ENCODE assay signal across 25 cellular contexts in genomic region chr13:99868767-99869166, GRCh38.
"Had no signal": no experiment of that assay in that cellular context is flagged by ENCODE, and none has a peak within 500 bp of the region (broad histone marks: within the 10 kb centered on the region; RNA-seq: fewer than 3 reads in every experiment).

No MANE protein-coding gene starts in this region.

- H3K4me3 ChIP-seq: MG63, PC-9, Peyer's patch, SJCRH30 had no signal

- H3K27ac ChIP-seq: PC-9, Peyer's patch, SJCRH30 had no signal

- DNase-seq: IMR-90, Karpas-422, KG1, MG63, NCI-H1092, NCI-H1105 treated with DMSO at 0.1 percent for 48 hours, NCI-H1436 treated with DMSO at 0.1 percent for 48 hours, NCI-H1694, NCI-H187 treated with DMSO at 0.1 percent for 48 hours, NCI-H2029 treated with DMSO at 0.1 percent for 48 hours, NCI-H2171 treated with DMSO at 0.1 percent for 48 hours, NCI-H345, NCI-H446 treated with DMSO at 0.1 percent for 48 hours, NCI-H510A treated with DMSO at 0.1 percent for 48 hours, NCI-H526 treated with DMSO at 0.1 percent for 48 hours, OCI-M1, PC-9, Peyer's patch, SHP77 treated with DMSO at 0.1 percent for 48 hours, SJCRH30, T-cell had no signal

- H3K4me3 Mint-ChIP-seq: T-cell; T-helper 1 cell treated with Interleukin-12 subunit alpha and Interleukin-12 subunit beta and Interleukin-4 antibody, amounts not matched to agents 30 μg/mL and 1 μg/mL, for 36 hours had no signal

- ATAC-seq: HepG2, Right ventricle myocardium inferior, SK-N-SH treated with all-trans-retinoic acid at 6 μM for 48 hours, T-cell had no signal

- H3K4me1 Mint-ChIP-seq: T-cell had no signal

- H3K27ac Mint-ChIP-seq: T-cell; T-helper 1 cell treated with Interleukin-12 subunit alpha and Interleukin-12 subunit beta and Interleukin-4 antibody, amounts not matched to agents 30 μg/mL and 1 μg/mL, for 36 hours had no signal

- H3K27me3 Mint-ChIP-seq: T-cell had no signal

- H3K9me3 Mint-ChIP-seq: T-cell; T-helper 1 cell treated with Interleukin-12 subunit alpha and Interleukin-12 subunit beta and Interleukin-4 antibody, amounts not matched to agents 30 μg/mL and 1 μg/mL, for 36 hours had no signal

- H2AFZ ChIP-seq: PC-9 had no signal

- H3K27me3 ChIP-seq: MG63, Peyer's patch, SJCRH30 had no signal

- H3K4me2 ChIP-seq: PC-9 had no signal

- FAIRE-seq: HepG2 had no signal

- H3K9me3 ChIP-seq: MG63, Peyer's patch, SJCRH30 had no signal

- H3K36me3 ChIP-seq: MG63, Peyer's patch, SJCRH30 had no signal

- H3K4me1 ChIP-seq: Peyer's patch, SJCRH30 had no signal
